Comparison of ENCODE assay signal across 1 cellular context in genomic region chr2:233122541-233122940, GRCh38.
TF ChIP-seq lines count a peak whose summit lies in the region.

No MANE protein-coding gene starts in this region.

TF ChIP-seq in HepG2, 621 proteins besides CTCF, POLR2A, EP300 and RAD21 (continued from another document):
- no peak for TF ChIP-seq PBX2 (CRISPR knock-in tag; IDR thresholded peaks at IDR 0.05)
- TF ChIP-seq ZNF770 (CRISPR knock-in tag; IDR thresholded peaks at IDR 0.05): peak; percentile 98
- TF ChIP-seq CEBPG (CRISPR knock-in tag; IDR thresholded peaks at IDR 0.05): peak; percentile 68
- 0 out of 2 replicates have a peak, but pooled peaks have one; percentile 47 for TF ChIP-seq ZMYM2 (CRISPR knock-in tag; IDR thresholded peaks at IDR 0.05)
- TF ChIP-seq HNF4A (CRISPR knock-in tag; IDR thresholded peaks at IDR 0.05): peak; percentile 77
- peak; percentile 69 for TF ChIP-seq ZMYM3 (CRISPR knock-in tag; IDR thresholded peaks at IDR 0.05)
- 0 out of 2 replicates have a peak, but pooled peaks have one; percentile 29 for TF ChIP-seq ARID5B (CRISPR knock-in tag; IDR thresholded peaks at IDR 0.05)
- TF ChIP-seq KLF6 (CRISPR knock-in tag; IDR thresholded peaks at IDR 0.05): no peak
- 0 out of 2 replicates have a peak, but pooled peaks have one; percentile 19 for TF ChIP-seq ZMYM4 (CRISPR knock-in tag; IDR thresholded peaks at IDR 0.05)
